Comparison of ENCODE assay signal across 23 cellular contexts in genomic region chr4:137387924-137388323, GRCh38.
DNase-seq lines count a peak whose midpoint lies in the region; ATAC-seq, FAIRE-seq and TF ChIP-seq lines count a peak whose summit lies in the region.
"Had no signal": no experiment of that assay in that cellular context is flagged by ENCODE, and none has a peak within 500 bp of the region (broad histone marks: within the 10 kb centered on the region; RNA-seq: fewer than 3 reads in every experiment).

No MANE protein-coding gene starts in this region.

- no peak overlapping the region for H2AK9ac ChIP-seq in IMR-90 (replicated peaks; ENCODE audit: low read depth, low read length, poor library complexity)

- no peak overlapping the region for H3K23ac ChIP-seq in IMR-90 (ENCODE audit: low read depth, low read length)

- H3K27me3 Mint-ChIP-seq in mesothelial cell of epicardium (ENCODE audit: low read depth) = no peaks in the 10 kb centered on the region
- H3K27me3 Mint-ChIP-seq in CD8-positive, alpha-beta T cell (ENCODE audit: low read depth) = no peaks in the 10 kb centered on the region
- H3K27me3 Mint-ChIP-seq: activated B cell treated with CpG ODN at 0.5 μM for 24 hours; activated naive CD4-positive, alpha-beta T cell treated with anti-CD3 and anti-CD28 coated beads, Interleukin-2, amount 50 U/mL, for 24 hours; stimulated activated naive B cell treated with anti-CD40 and anti-IgM and Interleukin-4, amounts not matched to agents 10 μg/mL and 1 μg/mL and 100 μg/mL, for 72 hours had no signal

- no peak overlapping the region for H3K4me3 Mint-ChIP-seq in mesothelial cell of epicardium
- no peak overlapping the region for H3K4me3 Mint-ChIP-seq in CD8-positive, alpha-beta T cell
- H3K4me3 Mint-ChIP-seq: activated B cell treated with CpG ODN at 0.5 μM for 24 hours; activated naive CD4-positive, alpha-beta T cell treated with anti-CD3 and anti-CD28 coated beads, Interleukin-2, amount 50 U/mL, for 24 hours; activated T-cell treated with anti-CD3 and anti-CD28 coated beads, Interleukin-2, amount 50 U/mL, for 72 hours; stimulated activated naive B cell treated with anti-CD40 and anti-IgM and Interleukin-4, amounts not matched to agents 10 μg/mL and 1 μg/mL and 100 μg/mL, for 72 hours had no signal

- H3K4me2 ChIP-seq in IMR-90 (ENCODE audit: low read depth, low read length) (no peak overlapping the region), endothelial cell of umbilical vein (ENCODE audit: insufficient read depth, low read length) (peak overlapping the region; percentile 24)
- H3K4me2 ChIP-seq: KMS-11 had no signal

- CTCF ChIA-PET in AG04450 (lab: Charles Lee) (no interaction called here), IMR-90 (lab: Yijun Ruan, JAX) (no interaction called here), endothelial cell of umbilical vein (lab: Charles Lee) (no interaction called here)
- CTCF ChIA-PET in CD8-positive, alpha-beta T cell (lab: Charles Lee) = no interaction called here

- H3K9me3 Mint-ChIP-seq in mesothelial cell of epicardium = peaks cover 5% of the 10 kb centered on the region
- H3K9me3 Mint-ChIP-seq in CD8-positive, alpha-beta T cell = peaks cover 6% of the 10 kb centered on the region
- H3K9me3 Mint-ChIP-seq: activated naive CD4-positive, alpha-beta T cell treated with anti-CD3 and anti-CD28 coated beads, Interleukin-2, amount 50 U/mL, for 24 hours had no signal

- no peak overlapping the region for H2BK15ac ChIP-seq in IMR-90 (ENCODE audit: low read depth, low read length)

- no peaks in the 10 kb centered on the region for H3K36me3 Mint-ChIP-seq in mesothelial cell of epicardium
- H3K36me3 Mint-ChIP-seq in CD8-positive, alpha-beta T cell = no peaks in the 10 kb centered on the region
- H3K36me3 Mint-ChIP-seq: activated naive CD4-positive, alpha-beta T cell treated with anti-CD3 and anti-CD28 coated beads, Interleukin-2, amount 50 U/mL, for 24 hours; stimulated activated naive B cell treated with anti-CD40 and anti-IgM and Interleukin-4, amounts not matched to agents 10 μg/mL and 1 μg/mL and 100 μg/mL, for 72 hours had no signal

- H2AFZ ChIP-seq in IMR-90 (replicated peaks; ENCODE audit: low read length, poor library complexity) (no peak overlapping the region), endothelial cell of umbilical vein (ENCODE audit: low read depth, low read length) (peak overlapping the region; percentile 41)

- no peaks in the 10 kb centered on the region for H3K4me1 ChIP-seq in IMR-90 (ENCODE audit: control insufficient read depth, insufficient read depth, low read length)
- H3K4me1 ChIP-seq in endothelial cell of umbilical vein (ENCODE audit: control insufficient read depth, extremely low read depth, insufficient read depth, low read length) = peaks cover 6% of the 10 kb centered on the region
- H3K4me1 ChIP-seq in CD8-positive, alpha-beta T cell (ENCODE audit: insufficient read depth, low read length) = no peaks in the 10 kb centered on the region
- H3K4me1 ChIP-seq: thyroid gland had no signal

- H3K56ac ChIP-seq in IMR-90 (ENCODE audit: extremely low read depth, insufficient read depth, low read length) = no peak overlapping the region

- peak overlapping the region; percentile 51 for H2BK5ac ChIP-seq in IMR-90 (ENCODE audit: low read depth, low read length, poor library complexity, severe bottlenecking)

- dilution Hi-C loops in IMR-90 (cut with HindIII; ENCODE audit: low sequenced_read_pairs, unreplicated experiment) = no loop called here
- dilution Hi-C loops in endothelial cell of umbilical vein (cut with MboI; ENCODE audit: extremely low pct_ligation_motif_present, low sequenced_read_pairs) = no loop called here

- in situ Hi-C loops in IMR-90 (cut with MboI; ENCODE audit: low sequenced_read_pairs) = no loop called here

- BruUV-seq in IMR-90 (replicated peaks; lab: Mats Ljungman, UMichigan) (no TSS peak), endothelial cell of umbilical vein (replicated peaks; lab: Mats Ljungman, UMichigan) (no TSS peak)

- no peak overlapping the region for H2BK20ac ChIP-seq in IMR-90 (ENCODE audit: low read depth, low read length)

- no peak overlapping the region for H3K4ac ChIP-seq in IMR-90 (ENCODE audit: low read depth, low read length)

- H2BK120ac ChIP-seq in IMR-90 (ENCODE audit: low read depth, low read length) = no peak overlapping the region

- peak overlapping the region; percentile 25 for H3K27ac Mint-ChIP-seq in mesothelial cell of epicardium
- H3K27ac Mint-ChIP-seq in CD8-positive, alpha-beta T cell = no peak overlapping the region
- H3K27ac Mint-ChIP-seq: activated B cell treated with CpG ODN at 0.5 μM for 24 hours; activated naive CD4-positive, alpha-beta T cell treated with anti-CD3 and anti-CD28 coated beads, Interleukin-2, amount 50 U/mL, for 24 hours; activated T-cell treated with anti-CD3 and anti-CD28 coated beads, Interleukin-2, amount 50 U/mL, for 72 hours; stimulated activated naive B cell treated with anti-CD40 and anti-IgM and Interleukin-4, amounts not matched to agents 10 μg/mL and 1 μg/mL and 100 μg/mL, for 72 hours had no signal

- intact Hi-C loops in IMR-90 (cut with micrococcal nuclease) = no loop called here
- intact Hi-C loops in endothelial cell of umbilical vein (cut with micrococcal nuclease) = no loop called here
- intact Hi-C loops in CD8-positive, alpha-beta T cell (cut with DNase I, micrococcal nuclease) = no loop called here

- H3K27me3 ChIP-seq in AG04450 (ENCODE audit: control insufficient read depth, insufficient read depth, low read length) (no peaks in the 10 kb centered on the region), IMR-90 (ENCODE audit: control insufficient read depth, insufficient read depth, low read length) (no peaks in the 10 kb centered on the region), endothelial cell of umbilical vein (ENCODE audit: control insufficient read depth in 2 of 2, insufficient read depth in 2 of 2, low read length in 2 of 2) (no peaks in the 10 kb centered on the region)
- H3K27me3 ChIP-seq in CD8-positive, alpha-beta T cell (ENCODE audit: insufficient read depth, low read length) = no peaks in the 10 kb centered on the region
- H3K27me3 ChIP-seq: cardiac muscle cell, gastroesophageal sphincter, neutrophil, SJCRH30, thyroid gland had no signal

- TF ChIP-seq CTCF in AG04450 (IDR thresholded peaks at IDR 0.05; ENCODE audit: low read depth, low read length) (no peak), IMR-90 (conservative IDR thresholded peaks at IDR 0.05; ENCODE audit: low read depth, low read length) (no peak), endothelial cell of umbilical vein (IDR thresholded peaks at IDR 0.05; ENCODE audit: extremely low read depth in 1 of 2, insufficient read depth in 1 of 2, low read depth in 1 of 2, low read length in 2 of 2) (no peak), mesothelial cell of epicardium (IDR thresholded peaks at IDR 0.05; ENCODE audit: unreplicated experiment) (no peak)
- no peak for TF ChIP-seq CTCF in CD8-positive, alpha-beta T cell (IDR thresholded peaks at IDR 0.05)

- H3K36me3 ChIP-seq in IMR-90 (ENCODE audit: control insufficient read depth, insufficient read depth, low read length) (no peaks in the 10 kb centered on the region), endothelial cell of umbilical vein (ENCODE audit: control insufficient read depth in 2 of 2, extremely low read depth in 1 of 2, insufficient read depth in 2 of 2, low read length in 2 of 2) (no peaks in the 10 kb centered on the region)
- H3K36me3 ChIP-seq in CD8-positive, alpha-beta T cell (ENCODE audit: insufficient read depth, low read length) = no peaks in the 10 kb centered on the region
- H3K36me3 ChIP-seq: cardiac muscle cell, gastroesophageal sphincter, left ventricle myocardium inferior, neutrophil, SJCRH30, thyroid gland had no signal

- no peak overlapping the region for H3K14ac ChIP-seq in IMR-90 (replicated peaks; ENCODE audit: low read depth, low read length)

- H3K18ac ChIP-seq in IMR-90 (ENCODE audit: low read depth, low read length) = no peak overlapping the region

- no peak for TF ChIP-seq RAD21 in IMR-90 (IDR thresholded peaks at IDR 0.05; ENCODE audit: low read length)

- no peaks in the 10 kb centered on the region for H3K79me1 ChIP-seq in IMR-90 (ENCODE audit: low read depth in 1 of 2, low read length in 2 of 2)

- H3K9me1 ChIP-seq in IMR-90 (ENCODE audit: insufficient read depth, low read length) = no peaks in the 10 kb centered on the region; the same call in 1 of the 2 replicates
- H3K9me1 ChIP-seq in endothelial cell of umbilical vein (replicated peaks; ENCODE audit: control insufficient read depth, extremely low read depth, insufficient read depth, low read length) = no peaks in the 10 kb centered on the region

- H4K91ac ChIP-seq in IMR-90 (ENCODE audit: insufficient read depth, low read depth, low read length) = no peak overlapping the region

- peak; percentile 92 for FAIRE-seq in endothelial cell of umbilical vein (lab: Jason Lieb, UNC)

- no peak overlapping the region for H3K4me3 ChIP-seq in AG04450 (ENCODE audit: low read depth, low read length)
- H3K4me3 ChIP-seq in IMR-90 (ENCODE audit: insufficient read depth, low read depth, low read length) = no peak overlapping the region
- H3K4me3 ChIP-seq in endothelial cell of umbilical vein (replicated peaks in 1 of 3; ENCODE audit: insufficient read depth in 1 of 3, low read depth in 1 of 3, low read length in 3 of 3) = no peak overlapping the region
- H3K4me3 ChIP-seq in CD8-positive, alpha-beta T cell (ENCODE audit: low read depth, low read length) = no peak overlapping the region
- H3K4me3 ChIP-seq: cardiac muscle cell, gastroesophageal sphincter, left ventricle myocardium inferior, SJCRH30, thyroid gland had no signal

- peak; percentile 39 for DNase-seq in AG04450 (ENCODE audit: low read depth, low spot score)
- peak; percentile 85 for DNase-seq in IMR-90
- peak; percentile 59 for DNase-seq in endothelial cell of umbilical vein (ENCODE audit: low read depth, low spot score)
- DNase-seq in mesothelial cell of epicardium (ENCODE audit: low spot score in 2 of 2, unreplicated experiment in 2 of 2) = no peak
- no peak for DNase-seq in activated CD8-positive, alpha-beta memory T cell treated with anti-CD3 and anti-CD28 coated beads, Interleukin-2, amount 50 U/mL, for 48 hours
- no peak for DNase-seq in CD8-positive, alpha-beta T cell
- no peak for DNase-seq in NCI-H1694 (lab: John Stamatoyannopoulos, UW)
- DNase-seq: ACHN; activated B cell treated with CpG ODN at 0.5 μM for 24 hours; activated T-cell treated with anti-CD3 and anti-CD28 coated beads, Interleukin-2, amount 50 U/mL, for 72 hours; effector CD8-positive, alpha-beta T cell; left ventricle myocardium inferior; NCI-H1092 treated with DMSO at 0.1 percent for 48 hours; NCI-H526 treated with DMSO at 0.1 percent for 48 hours; SJCRH30; stimulated activated naive B cell treated with anti-CD40 and anti-IgM and Interleukin-4, amounts not matched to agents 10 μg/mL and 1 μg/mL and 100 μg/mL, for 72 hours; thyroid gland had no signal

- no peak overlapping the region for H3K9ac ChIP-seq in IMR-90 (ENCODE audit: low read depth, low read length)
- no peak overlapping the region for H3K9ac ChIP-seq in endothelial cell of umbilical vein (replicated peaks; ENCODE audit: extremely low read depth, insufficient read depth, low read length)
- H3K9ac ChIP-seq: KMS-11 had no signal

- H2AK5ac ChIP-seq in IMR-90 (ENCODE audit: low read depth, low read length) = no peak overlapping the region

- no peak overlapping the region for H4K5ac ChIP-seq in IMR-90 (ENCODE audit: low read depth, low read length)

- H3K27ac ChIP-seq in AG04450 (ENCODE audit: low read depth, low read length) (no peak overlapping the region), IMR-90 (ENCODE audit: insufficient read depth, low read length) (no peak overlapping the region; the same call in 1 of the 2 replicates), endothelial cell of umbilical vein (ENCODE audit: insufficient read depth, low read depth, low read length) (peak overlapping the region; percentile 5)
- H3K27ac ChIP-seq in CD8-positive, alpha-beta T cell (ENCODE audit: low read depth, low read length) = no peak overlapping the region
- H3K27ac ChIP-seq: cardiac muscle cell, gastroesophageal sphincter, KMS-11, left ventricle myocardium inferior, neutrophil, SJCRH30, thyroid gland had no signal

- no peaks in the 10 kb centered on the region for H4K20me1 ChIP-seq in IMR-90 (ENCODE audit: insufficient read depth, low read length)
- no peaks in the 10 kb centered on the region for H4K20me1 ChIP-seq in endothelial cell of umbilical vein (replicated peaks; ENCODE audit: control insufficient read depth, extremely low read depth, insufficient read depth, low read length)

- H4K8ac ChIP-seq in IMR-90 (ENCODE audit: low read depth in 2 of 2, low read length in 2 of 2) = no peak overlapping the region

- H3K4me1 Mint-ChIP-seq in mesothelial cell of epicardium = peaks cover 34% of the 10 kb centered on the region
- no peaks in the 10 kb centered on the region for H3K4me1 Mint-ChIP-seq in CD8-positive, alpha-beta T cell (ENCODE audit: low read depth)
- H3K4me1 Mint-ChIP-seq: activated B cell treated with CpG ODN at 0.5 μM for 24 hours; activated naive CD4-positive, alpha-beta T cell treated with anti-CD3 and anti-CD28 coated beads, Interleukin-2, amount 50 U/mL, for 24 hours; stimulated activated naive B cell treated with anti-CD40 and anti-IgM and Interleukin-4, amounts not matched to agents 10 μg/mL and 1 μg/mL and 100 μg/mL, for 72 hours had no signal

- TF ChIP-seq POLR2A in IMR-90 (IDR thresholded peaks at IDR 0.05; ENCODE audit: low read depth, low read length) = no peak
- TF ChIP-seq POLR2A in endothelial cell of umbilical vein (IDR thresholded peaks at IDR 0.05; ENCODE audit: low read depth, low read length) = no peak

- H3K9me3 ChIP-seq in AG04450 (ENCODE audit: control insufficient read depth, insufficient read depth, low read length) (no peaks in the 10 kb centered on the region), IMR-90 (ENCODE audit: control insufficient read depth, insufficient read depth, low read length) (no peaks in the 10 kb centered on the region), endothelial cell of umbilical vein (replicated peaks; ENCODE audit: control insufficient read depth, insufficient read depth, low read length) (no peaks in the 10 kb centered on the region)
- H3K9me3 ChIP-seq in CD8-positive, alpha-beta T cell (ENCODE audit: low read length) = no peaks in the 10 kb centered on the region
- H3K9me3 ChIP-seq: gastroesophageal sphincter, left ventricle myocardium inferior, neutrophil, SJCRH30, thyroid gland had no signal

- POLR2A ChIA-PET in AG04450 (lab: Yijun Ruan, JAX) = no interaction called here
- POLR2A ChIA-PET in IMR-90 (lab: Charles Lee; ENCODE audit: unreplicated experiment) = no interaction called here
- POLR2A ChIA-PET in endothelial cell of umbilical vein (lab: Charles Lee) = no interaction called here
- POLR2A ChIA-PET in CD8-positive, alpha-beta T cell (lab: Charles Lee) = no interaction called here

- ATAC-seq in IMR-90 (ENCODE audit: low read depth) (peak; percentile 57; the same call in 1 of the 2 replicates), GM21367 (IDR thresholded peaks at IDR 0.05; ENCODE audit: unreplicated experiment) (no peak)
- ATAC-seq in CD8-positive, alpha-beta T cell = no peak
- ATAC-seq: activated T-cell treated with anti-CD3 and anti-CD28 coated beads, Interleukin-2, amount 50 U/mL, for 72 hours; gastroesophageal sphincter; stimulated activated naive B cell treated with anti-CD40 and anti-IgM and Interleukin-4, amounts not matched to agents 10 μg/mL and 1 μg/mL and 100 μg/mL, for 72 hours had no signal

- no peaks in the 10 kb centered on the region for H3K79me2 ChIP-seq in endothelial cell of umbilical vein (ENCODE audit: control insufficient read depth, insufficient read depth, low read length)

- no CpG with 5 or more reads among the region's 3 CpGs for WGBS in IMR-90 (ENCODE audit: extremely low coverage in 2 of 2, insufficient read length in 1 of 2), 2 experiments

Comparison
In these comparisons a context has a peak if more than half of its experiments do, and no peak if none do; other contexts are left out.
1. DNase-seq: peak in AG04450 (single experiment), IMR-90 (single experiment) and endothelial cell of umbilical vein (single experiment); none in mesothelial cell of epicardium (0 of 2), activated CD8-positive, alpha-beta memory T cell treated with anti-CD3 and anti-CD28 coated beads, Interleukin-2, amount 50 U/mL, for 48 hours (single experiment), CD8-positive, alpha-beta T cell (0 of 7) and NCI-H1694 (single experiment).